Comparison of ENCODE assay signal across 8 cellular contexts in the genomic region with DNA sequence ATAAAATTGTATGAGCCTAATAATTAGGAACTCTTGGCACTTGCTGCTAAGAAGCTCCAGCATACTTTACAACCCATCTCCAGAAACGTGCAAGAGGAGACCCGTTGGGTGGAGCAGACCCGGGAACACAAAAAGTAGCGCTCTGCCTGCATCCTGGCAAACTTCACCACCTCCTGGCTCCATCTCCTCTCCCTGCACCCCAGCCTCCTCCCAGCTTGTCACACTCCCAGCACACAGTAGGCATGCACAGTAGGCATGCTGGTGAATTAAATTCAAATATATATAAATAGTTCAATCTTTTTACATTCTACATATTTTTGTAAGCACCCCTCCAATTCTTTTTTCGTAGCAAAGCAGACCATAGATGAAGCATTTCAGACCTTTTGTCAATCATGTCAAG. TPM values are rescaled to one million over a fixed set of nuclear protein-coding genes. Genes with fewer than 3 reads are reported as not detected.
DNase-seq lines count a peak whose midpoint lies in the region; ATAC-seq and TF ChIP-seq lines count a peak whose summit lies in the region.

No MANE protein-coding gene starts in this region.

- no peak for TF ChIP-seq CTCF in neural crest cell (conservative IDR thresholded peaks at IDR 0.05)

- peaks cover 35% of the 10 kb centered on the region for H3K4me1 ChIP-seq in BLaER1
- peaks cover 28% of the 10 kb centered on the region for H3K4me1 ChIP-seq in Karpas-422 (ENCODE audit: low read length)
- H3K4me1 ChIP-seq in duodenal mucosa (ENCODE audit: control insufficient read depth in 1 of 2, insufficient read depth in 2 of 2, low read length in 2 of 2), result peaks cover 9 to 23% of the 10 kb centered on the region in 2 donors
- no peaks in the 10 kb centered on the region for H3K4me1 ChIP-seq in aorta (ENCODE audit: control insufficient read depth in 1 of 2, insufficient read depth in 2 of 2, low read length in 2 of 2)

- H3K79me2 ChIP-seq in Karpas-422 (ENCODE audit: low read length), result no peaks in the 10 kb centered on the region

- peak overlapping the region; percentile 84 for H3K9ac ChIP-seq in BLaER1
- H3K9ac ChIP-seq in Karpas-422 (ENCODE audit: low read length), result no peak overlapping the region
- peak overlapping the region; percentile 75 to 81 for H3K9ac ChIP-seq in duodenal mucosa (ENCODE audit: low read depth in 1 of 2, low read length in 2 of 2)

- 68 to 69% methylated on average over 5 of the region's 5 CpGs for WGBS in aorta, 2 donors

- H3K4me3 ChIP-seq in BLaER1 (peak overlapping the region; percentile 89), Karpas-422 (ENCODE audit: low read length) (peak overlapping the region; percentile 85), duodenal mucosa (ENCODE audit: low read depth in 1 of 2, low read length in 2 of 2) (peak overlapping the region; percentile 82 to 83), aorta (ENCODE audit: low read length in 2 of 2) (no peak overlapping the region)

- H3K27ac Mint-ChIP-seq in neural crest cell (ENCODE audit: unreplicated experiment), result no peak overlapping the region

- no peaks in the 10 kb centered on the region for H3K9me3 ChIP-seq in BLaER1
- H3K9me3 ChIP-seq in Karpas-422 (ENCODE audit: low read length), result no peaks in the 10 kb centered on the region
- H3K9me3 ChIP-seq in duodenal mucosa (ENCODE audit: control insufficient read depth in 1 of 2, low read length in 2 of 2), result no peaks in the 10 kb centered on the region
- no peaks in the 10 kb centered on the region for H3K9me3 ChIP-seq in aorta (ENCODE audit: control insufficient read depth, low read length)

- no peak overlapping the region for H2AFZ ChIP-seq in Karpas-422 (ENCODE audit: low read length)

- H3K9me3 Mint-ChIP-seq in neural crest cell, result no peaks in the 10 kb centered on the region

- H3K27me3 Mint-ChIP-seq in neural crest cell (ENCODE audit: low read depth), result peaks cover 2% of the 10 kb centered on the region

- peaks cover 18% of the 10 kb centered on the region for H3K4me1 Mint-ChIP-seq in neural crest cell

- H3K36me3 ChIP-seq in BLaER1, result no peaks in the 10 kb centered on the region
- no peaks in the 10 kb centered on the region for H3K36me3 ChIP-seq in Karpas-422 (ENCODE audit: insufficient read depth, low read length)
- no peaks in the 10 kb centered on the region for H3K36me3 ChIP-seq in duodenal mucosa (ENCODE audit: control insufficient read depth in 1 of 2, insufficient read depth in 2 of 2, low read length in 2 of 2)
- H3K36me3 ChIP-seq in aorta (ENCODE audit: control insufficient read depth in 1 of 2, insufficient read depth in 2 of 2, low read length in 1 of 2), result no peaks in the 10 kb centered on the region

- DNase-seq in Karpas-422, result no peak
- no peak for DNase-seq in neural crest cell (ENCODE audit: low read depth, low spot score)
- DNase-seq in G401 (ENCODE audit: low spot score), result no peak
- no peak for DNase-seq in aorta

- intact Hi-C loops in aorta (cut with DNase I), result loop anchor here (2.0 to 5.0 kb wide), 2 partner anchors 40 to 88 kb away; a partner anchor contains a TSS

- H4K20me1 ChIP-seq in BLaER1 (no peaks in the 10 kb centered on the region), Karpas-422 (ENCODE audit: insufficient read depth, low read depth, low read length) (no peaks in the 10 kb centered on the region)

- no peaks in the 10 kb centered on the region for H3K9me2 ChIP-seq in Karpas-422 (replicated peaks; ENCODE audit: insufficient read depth, low read length)

- H3K27ac ChIP-seq in BLaER1, result peak overlapping the region; percentile 87; the same call in 1 of the 2 replicates
- H3K27ac ChIP-seq in Karpas-422 (ENCODE audit: low read length), result no peak overlapping the region
- H3K27ac ChIP-seq in duodenal mucosa (ENCODE audit: low read depth, low read length), result no peak overlapping the region
- H3K27ac ChIP-seq in aorta (ENCODE audit: low read depth in 1 of 2, low read length in 2 of 2), result no peak overlapping the region

- no peaks in the 10 kb centered on the region for H3K36me3 Mint-ChIP-seq in neural crest cell (ENCODE audit: low read depth)

- H3K4me2 ChIP-seq in BLaER1 (peak overlapping the region; percentile 85), Karpas-422 (ENCODE audit: low read depth, low read length, poor library complexity, severe bottlenecking) (peak overlapping the region; percentile 96)

- in situ Hi-C loops in G401 (cut with HindIII; ENCODE audit: low sequenced_read_pairs), result no loop called here

- no peaks in the 10 kb centered on the region for H3K27me3 ChIP-seq in BLaER1
- no peaks in the 10 kb centered on the region for H3K27me3 ChIP-seq in Karpas-422 (ENCODE audit: low read length)
- H3K27me3 ChIP-seq in duodenal mucosa (ENCODE audit: control insufficient read depth in 1 of 2, insufficient read depth in 2 of 2, low read length in 2 of 2), result no peaks in the 10 kb centered on the region
- no peaks in the 10 kb centered on the region for H3K27me3 ChIP-seq in aorta (ENCODE audit: control insufficient read depth in 1 of 2, insufficient read depth in 2 of 2, low read length in 1 of 2)

- ATAC-seq in HG03378 (IDR thresholded peaks at IDR 0.05; ENCODE audit: unreplicated experiment), result no peak
- ATAC-seq in aorta (ENCODE audit: low FRiP score), result no peak
- no peak for ATAC-seq in HG03439 (IDR thresholded peaks at IDR 0.05; ENCODE audit: unreplicated experiment)

- H3K4me3 Mint-ChIP-seq in neural crest cell, result peak overlapping the region; percentile 96

RNA-seq across cellular contexts. Expression of a gene that starts 1.2 kb away (rescaled TPM):
- total RNA-seq in Karpas-422 (2014; rRNA removed; shearing (Covaris generic); ENCODE audit: low replicate concordance), result 5.0 and 23.2 TPM in 2 replicates
- 26.8 and 30.1 TPM in 2 replicates for total RNA-seq in neural crest cell
- total RNA-seq in G401 (2014; rRNA removed; shearing (Covaris generic)), result 24.2 and 32.2 TPM in 2 replicates
- 10 to 100 TPM; 10.5 to 20.6 TPM for total RNA-seq in aorta
- polyA plus RNA-seq in aorta, result 10 to 100 TPM in 1 of 2 donors, 1 to 10 TPM in 1; 7.3 to 21.7 TPM

RNA-seq across cellular contexts. Expression of a gene that starts 33.3 kb away (rescaled TPM):
- total RNA-seq in Karpas-422 (2014; rRNA removed; shearing (Covaris generic); ENCODE audit: low replicate concordance), result 138 and 168 TPM in 2 replicates
- 305 and 317 TPM in 2 replicates for total RNA-seq in neural crest cell
- 259 and 282 TPM in 2 replicates for total RNA-seq in G401 (2014; rRNA removed; shearing (Covaris generic))
- total RNA-seq in aorta, result 100 to 1,000 TPM; 122 to 155 TPM
- 100 to 1,000 TPM; 274 to 532 TPM for polyA plus RNA-seq in aorta

RNA-seq across cellular contexts. Expression of a gene that starts 41.6 kb away (rescaled TPM):
- total RNA-seq in Karpas-422 (2014; rRNA removed; shearing (Covaris generic); ENCODE audit: low replicate concordance), result 28.8 and 49.1 TPM in 2 replicates
- 77.3 and 78.6 TPM in 2 replicates for total RNA-seq in neural crest cell
- 120 and 139 TPM in 2 replicates for total RNA-seq in G401 (2014; rRNA removed; shearing (Covaris generic))
- 10 to 100 TPM; 61.2 to 97.3 TPM for total RNA-seq in aorta
- 10 to 100 TPM; 41.1 to 77.4 TPM for polyA plus RNA-seq in aorta

Comparison
In these comparisons a context has a peak if more than half of its experiments do, and no peak if none do; other contexts are left out.
1. H3K4me3 ChIP-seq: peak in BLaER1 (single experiment), Karpas-422 (single experiment) and duodenal mucosa (2 of 2); none in aorta (0 of 2).